10 cellular contexts compared by ENCODE assay signal in the genomic region with DNA sequence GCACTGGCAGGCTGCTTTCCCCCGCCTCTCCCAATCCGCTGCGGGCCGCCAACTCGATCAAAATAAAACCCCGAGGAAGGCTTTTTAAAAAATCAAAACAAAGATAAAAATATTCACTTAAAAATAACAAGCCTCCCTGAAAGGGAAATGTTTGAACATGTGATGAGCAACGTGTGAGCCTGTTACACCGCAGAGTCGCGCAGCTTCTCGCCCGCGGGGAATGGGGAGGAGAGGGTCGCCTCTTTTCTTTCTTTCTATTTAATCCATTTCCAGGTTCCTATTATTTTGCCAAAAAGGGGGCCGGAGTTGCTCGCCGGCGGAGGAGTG.
DNase-seq lines count a peak whose midpoint lies in the region; ATAC-seq, FAIRE-seq and TF ChIP-seq lines count a peak whose summit lies in the region.
"Had no signal": no experiment of that assay in that cellular context is flagged by ENCODE, and none has a peak within 500 bp of the region (broad histone marks: within the 10 kb centered on the region; RNA-seq: fewer than 3 reads in every experiment).

No MANE protein-coding gene starts in this region.

- no peak overlapping the region for H3K27ac Mint-ChIP-seq in T-helper 1 cell treated with Interleukin-12 subunit alpha and Interleukin-12 subunit beta and Interleukin-4 antibody, amounts not matched to agents 30 μg/mL and 1 μg/mL, for 36 hours

- H3K27ac ChIP-seq in right lobe of liver (no peak overlapping the region), subcutaneous abdominal adipose tissue (ENCODE audit: low read depth, low read length) (peak overlapping the region; percentile 77)

- H3K36me3 Mint-ChIP-seq in T-helper 1 cell treated with Interleukin-12 subunit alpha and Interleukin-12 subunit beta and Interleukin-4 antibody, amounts not matched to agents 30 μg/mL and 1 μg/mL, for 36 hours (ENCODE audit: low read depth): no peaks in the 10 kb centered on the region

- no peak for TF ChIP-seq CTCF in astrocyte of the spinal cord (IDR thresholded peaks at IDR 0.05; ENCODE audit: low read depth, low read length)
- no peak for TF ChIP-seq CTCF in right lobe of liver (IDR thresholded peaks at IDR 0.05)

- H3K9me3 ChIP-seq in right lobe of liver (no peaks in the 10 kb centered on the region), subcutaneous abdominal adipose tissue (ENCODE audit: control insufficient read depth in 5 of 5, low read length in 5 of 5) (no peaks in the 10 kb centered on the region)
- H3K9me3 ChIP-seq: BE2C had no signal

- H3K4me3 ChIP-seq in astrocyte of the spinal cord (ENCODE audit: low read depth, low read length) (peak overlapping the region; percentile 39), right lobe of liver (peak overlapping the region; percentile 31 to 48 (median 44)), subcutaneous abdominal adipose tissue (ENCODE audit: low read depth in 1 of 5, low read length in 5 of 5) (peak overlapping the region; percentile 58 to 72 (median 69))

- H3K36me3 ChIP-seq in right lobe of liver (no peaks in the 10 kb centered on the region), subcutaneous abdominal adipose tissue (ENCODE audit: control insufficient read depth in 5 of 5, insufficient read depth in 5 of 5, low read length in 5 of 5) (no peaks in the 10 kb centered on the region)
- H3K36me3 ChIP-seq: BE2C had no signal

- no peak for ATAC-seq in right lobe of liver

- WGBS in right lobe of liver (ENCODE audit: insufficient coverage, low coverage, low lambda C conversion rate, missing lambda C conversion rate): 17% methylated on average over 18 of the region's 18 CpGs

- H3K4me3 Mint-ChIP-seq in T-helper 1 cell treated with Interleukin-12 subunit alpha and Interleukin-12 subunit beta and Interleukin-4 antibody, amounts not matched to agents 30 μg/mL and 1 μg/mL, for 36 hours: peak overlapping the region; percentile 37
- H3K4me3 Mint-ChIP-seq: central memory CD8-positive, alpha-beta T cell had no signal

- intact Hi-C loops in right lobe of liver (cut with DNase I): no loop called here

- peaks cover 51% of the 10 kb centered on the region for H3K27me3 Mint-ChIP-seq in T-helper 1 cell treated with Interleukin-12 subunit alpha and Interleukin-12 subunit beta and Interleukin-4 antibody, amounts not matched to agents 30 μg/mL and 1 μg/mL, for 36 hours (ENCODE audit: low read depth)

- H3K9ac ChIP-seq in subcutaneous abdominal adipose tissue (ENCODE audit: low read length in 5 of 5): peak overlapping the region in 4 of 5 donors; percentile 22 to 69 (median 55)

- no peak for FAIRE-seq in HTR-8/SVneo (lab: Jason Lieb, UNC)

- H3K4me1 Mint-ChIP-seq in T-helper 1 cell treated with Interleukin-12 subunit alpha and Interleukin-12 subunit beta and Interleukin-4 antibody, amounts not matched to agents 30 μg/mL and 1 μg/mL, for 36 hours (ENCODE audit: low read depth): no peaks in the 10 kb centered on the region
- H3K4me1 Mint-ChIP-seq: central memory CD8-positive, alpha-beta T cell had no signal

- H3K9me3 Mint-ChIP-seq in T-helper 1 cell treated with Interleukin-12 subunit alpha and Interleukin-12 subunit beta and Interleukin-4 antibody, amounts not matched to agents 30 μg/mL and 1 μg/mL, for 36 hours: no peaks in the 10 kb centered on the region
- H3K9me3 Mint-ChIP-seq: central memory CD8-positive, alpha-beta T cell had no signal

- in situ Hi-C loops in astrocyte of the spinal cord (cut with HindIII; ENCODE audit: low sequenced_read_pairs): no loop called here

- H3K4me1 ChIP-seq in right lobe of liver (no peaks in the 10 kb centered on the region), subcutaneous abdominal adipose tissue (ENCODE audit: control insufficient read depth in 5 of 5, insufficient read depth in 5 of 5, low read length in 5 of 5) (peaks cover 0 to 14% (median 6%) of the 10 kb centered on the region in 5 donors)
- H3K4me1 ChIP-seq: BE2C had no signal

- TF ChIP-seq POLR2A in right lobe of liver (IDR thresholded peaks at IDR 0.05): no peak

- DNase-seq in T-helper 1 cell (no peak), astrocyte of the spinal cord (ENCODE audit: low read depth, low spot score) (no peak), right lobe of liver (no peak), kidney tubule cell (ENCODE audit: low spot score) (no peak), AG08396 (ENCODE audit: low spot score) (no peak), HTR-8/SVneo (ENCODE audit: insufficient read length, low spot score) (no peak)
- DNase-seq: BE2C had no signal

- H3K27me3 ChIP-seq in right lobe of liver (peaks cover 0 to 5% of the 10 kb centered on the region in 2 donors), subcutaneous abdominal adipose tissue (ENCODE audit: control insufficient read depth in 5 of 5, insufficient read depth in 4 of 5, low read length in 5 of 5) (peaks cover 0 to 17% (median 5%) of the 10 kb centered on the region in 5 donors)
